18 cellular contexts compared by ENCODE assay signal in the genomic region with DNA sequence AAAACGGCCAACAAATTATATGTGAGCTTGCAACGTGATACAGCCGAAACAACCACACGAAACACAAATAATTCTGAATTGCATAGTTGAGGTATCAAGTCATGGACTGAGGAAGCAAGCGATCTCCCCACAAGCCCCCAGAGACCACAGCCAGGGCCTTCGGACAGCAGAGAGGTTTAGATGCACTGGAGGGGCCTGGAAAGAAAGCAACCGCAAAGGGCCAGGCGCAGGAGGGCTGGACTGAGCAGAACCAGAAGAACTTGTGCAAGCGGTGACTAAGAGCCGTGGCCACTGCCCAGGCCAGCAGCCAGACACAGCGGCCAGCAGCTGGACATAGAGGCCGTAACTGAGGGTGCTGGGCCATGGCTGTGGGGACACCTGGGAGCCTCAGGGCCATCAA.
DNase-seq lines count a peak whose midpoint lies in the region; ATAC-seq, FAIRE-seq and TF ChIP-seq lines count a peak whose summit lies in the region.
"Had no signal": no experiment of that assay in that cellular context is flagged by ENCODE, and none has a peak within 500 bp of the region (broad histone marks: within the 10 kb centered on the region; RNA-seq: fewer than 3 reads in every experiment).

No MANE protein-coding gene starts in this region.

- no peak for TF ChIP-seq POLR2A in GM12892 (IDR thresholded peaks at IDR 0.05; ENCODE audit: low read depth, low read length)

- ATAC-seq in heart right ventricle, result peak; percentile 87 to 95 (median 92)
- ATAC-seq in pancreas, result peak; percentile 21 to 81 (median 78)
- ATAC-seq: A549; activated naive CD4-positive, alpha-beta T cell treated with anti-CD3 and anti-CD28 coated beads, Interleukin-2, amount 50 U/mL, for 72 hours had no signal

- H3K4me3 ChIP-seq in heart right ventricle, result no peak overlapping the region
- H3K4me3 ChIP-seq in pancreas, result no peak overlapping the region
- H3K4me3 ChIP-seq: A549, dorsolateral prefrontal cortex, skin epidermis had no signal

- peaks cover 0 to 33% (median 16%) of the 10 kb centered on the region in 9 donors for H3K4me1 ChIP-seq in heart right ventricle
- no peaks in the 10 kb centered on the region for H3K4me1 ChIP-seq in pancreas
- H3K4me1 ChIP-seq: A549 had no signal

- H3K36me3 ChIP-seq in heart right ventricle (no peaks in the 10 kb centered on the region), pancreas (no peaks in the 10 kb centered on the region)

- H3K27ac ChIP-seq in heart right ventricle (peak overlapping the region in 8 of 10 donors; percentile 34 to 72 (median 60)), pancreas (no peak overlapping the region)
- H3K27ac ChIP-seq: A549, dorsolateral prefrontal cortex had no signal

- WGBS in heart right ventricle, 2 donors, result 75 to 80% methylated on average over 12 of the region's 12 CpGs
- 84 to 89% methylated on average over 12 of the region's 12 CpGs for WGBS in pancreas, 2 donors

- intact Hi-C loops in heart right ventricle (cut with DNase I) (loop anchor here in 3 of 10 donors (10.0 kb wide), 3 partner anchors 67 to 237 kb away; no protein-coding TSS in a partner anchor), pancreas (cut with DNase I) (no loop called here)

- no peak for FAIRE-seq in pancreas (lab: Jason Lieb, UNC)
- no peak for FAIRE-seq in GM12892 (lab: Jason Lieb, UNC)
- FAIRE-seq: A549, TTC549, urothelium cell line had no signal

- H3K9me3 ChIP-seq in heart right ventricle, result no peaks in the 10 kb centered on the region
- no peaks in the 10 kb centered on the region for H3K9me3 ChIP-seq in pancreas
- H3K9me3 ChIP-seq: A549 had no signal

- DNase-seq in AG08395 (ENCODE audit: low spot score) (peak; percentile 77), astrocyte of the hippocampus (ENCODE audit: low read depth, low spot score) (peak; percentile 58), heart right ventricle (peak; percentile 79 to 85), pancreas (peak in 3 of 6 donors; percentile 33 to 63 (median 34)), GM12892 (ENCODE audit: insufficient read length) (no peak), ecto neural progenitor cell (ENCODE audit: low spot score) (no peak), HCEC 1CT (no peak), NCI-H2171 (lab: John Stamatoyannopoulos, UW) (no peak)
- DNase-seq: DMS 273 treated with DMSO at 0.1 percent for 48 hours, dorsolateral prefrontal cortex, midbrain, NCI-H1436, NCI-H69 had no signal

- TF ChIP-seq CTCF in heart right ventricle (IDR thresholded peaks at IDR 0.05) (no peak), pancreas (IDR thresholded peaks at IDR 0.05) (no peak)

- H3K27me3 ChIP-seq in heart right ventricle (no peaks in the 10 kb centered on the region), pancreas (no peaks in the 10 kb centered on the region)
- H3K27me3 ChIP-seq: dorsolateral prefrontal cortex had no signal

Comparison
In these comparisons a context has a peak if more than half of its experiments do, and no peak if none do; other contexts are left out.
1. DNase-seq: peak in AG08395 (single experiment), astrocyte of the hippocampus (single experiment) and heart right ventricle (2 of 2); none in GM12892 (single experiment), ecto neural progenitor cell (single experiment), HCEC 1CT (single experiment) and NCI-H2171 (single experiment).
2. H3K27ac ChIP-seq: peak in heart right ventricle (8 of 10); none in pancreas (0 of 4).